In the genomic region with DNA sequence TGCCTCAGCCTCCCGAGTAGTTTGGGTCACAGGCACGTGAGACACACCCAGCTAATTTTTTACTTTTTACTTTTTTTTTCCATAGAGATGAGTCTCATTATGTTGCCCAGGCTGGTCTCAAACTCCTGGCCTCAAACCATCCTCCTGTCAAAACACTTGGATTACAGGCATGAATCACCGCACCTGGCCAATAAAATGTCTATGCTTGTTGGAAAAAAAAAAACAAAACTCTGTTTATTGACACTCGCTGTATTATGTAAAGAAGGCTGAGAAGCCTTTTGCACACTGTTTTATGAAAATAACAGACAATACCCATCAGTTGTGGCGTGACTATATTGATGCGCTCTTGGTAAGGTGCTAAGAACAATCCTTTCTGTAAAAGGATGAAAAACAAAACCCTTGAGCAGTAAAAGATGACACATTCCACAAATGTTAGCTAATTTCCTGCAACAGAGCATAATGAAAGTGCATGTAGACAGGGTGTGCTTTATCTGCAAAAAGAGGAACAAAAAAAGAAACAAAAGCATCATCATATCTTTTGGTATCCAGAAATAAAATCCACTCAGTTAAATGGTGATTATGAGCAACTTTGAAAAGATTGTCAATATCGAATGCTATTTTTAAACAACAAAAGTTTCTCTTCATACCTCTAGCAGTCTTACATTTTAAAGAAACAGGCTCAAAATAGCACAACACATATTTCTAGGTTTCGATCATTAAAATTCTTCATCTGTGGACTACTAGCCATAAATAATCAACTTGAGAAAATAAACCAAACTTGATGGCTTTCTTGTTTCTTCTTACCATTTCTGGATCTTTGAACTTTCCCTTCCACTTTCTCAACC, we compare ENCODE assay signal across 1 cellular context.
TF ChIP-seq lines count a peak whose summit lies in the region.

No MANE protein-coding gene starts in this region.

TF ChIP-seq in GM12878, 131 proteins besides CTCF, POLR2A, EP300 and RAD21 (continued from another document and continues in another):
- TF ChIP-seq, protein P1, sequence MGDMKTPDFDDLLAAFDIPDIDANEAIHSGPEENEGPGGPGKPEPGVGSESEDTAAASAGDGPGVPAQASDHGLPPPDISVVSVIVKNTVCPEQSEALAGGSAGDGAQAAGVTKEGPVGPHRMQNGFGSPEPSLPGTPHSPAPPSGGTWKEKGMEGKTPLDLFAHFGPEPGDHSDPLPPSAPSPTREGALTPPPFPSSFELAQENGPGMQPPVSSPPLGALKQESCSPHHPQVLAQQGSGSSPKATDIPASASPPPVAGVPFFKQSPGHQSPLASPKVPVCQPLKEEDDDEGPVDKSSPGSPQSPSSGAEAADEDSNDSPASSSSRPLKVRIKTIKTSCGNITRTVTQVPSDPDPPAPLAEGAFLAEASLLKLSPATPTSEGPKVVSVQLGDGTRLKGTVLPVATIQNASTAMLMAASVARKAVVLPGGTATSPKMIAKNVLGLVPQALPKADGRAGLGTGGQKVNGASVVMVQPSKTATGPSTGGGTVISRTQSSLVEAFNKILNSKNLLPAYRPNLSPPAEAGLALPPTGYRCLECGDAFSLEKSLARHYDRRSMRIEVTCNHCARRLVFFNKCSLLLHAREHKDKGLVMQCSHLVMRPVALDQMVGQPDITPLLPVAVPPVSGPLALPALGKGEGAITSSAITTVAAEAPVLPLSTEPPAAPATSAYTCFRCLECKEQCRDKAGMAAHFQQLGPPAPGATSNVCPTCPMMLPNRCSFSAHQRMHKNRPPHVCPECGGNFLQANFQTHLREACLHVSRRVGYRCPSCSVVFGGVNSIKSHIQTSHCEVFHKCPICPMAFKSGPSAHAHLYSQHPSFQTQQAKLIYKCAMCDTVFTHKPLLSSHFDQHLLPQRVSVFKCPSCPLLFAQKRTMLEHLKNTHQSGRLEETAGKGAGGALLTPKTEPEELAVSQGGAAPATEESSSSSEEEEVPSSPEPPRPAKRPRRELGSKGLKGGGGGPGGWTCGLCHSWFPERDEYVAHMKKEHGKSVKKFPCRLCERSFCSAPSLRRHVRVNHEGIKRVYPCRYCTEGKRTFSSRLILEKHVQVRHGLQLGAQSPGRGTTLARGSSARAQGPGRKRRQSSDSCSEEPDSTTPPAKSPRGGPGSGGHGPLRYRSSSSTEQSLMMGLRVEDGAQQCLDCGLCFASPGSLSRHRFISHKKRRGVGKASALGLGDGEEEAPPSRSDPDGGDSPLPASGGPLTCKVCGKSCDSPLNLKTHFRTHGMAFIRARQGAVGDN (IDR thresholded peaks at IDR 0.05) = peak; percentile 79
- TF ChIP-seq ATF2 (IDR thresholded peaks at IDR 0.05; ENCODE audit: low read length) = peak; percentile 98
- TF ChIP-seq ETV6 (conservative IDR thresholded peaks at IDR 0.05 in 1 of 2, IDR thresholded peaks at IDR 0.05 in 1 of 2; ENCODE audit: borderline replicate concordance in 1 of 2, low read depth in 1 of 2) = peak in 1 of 2 experiments; percentile 75; a peak in 2 of 4 replicates
- peak; percentile 73; the same call in 1 of the 2 replicates for TF ChIP-seq ZNF24 (IDR thresholded peaks at IDR 0.05)
- TF ChIP-seq, protein P2, sequence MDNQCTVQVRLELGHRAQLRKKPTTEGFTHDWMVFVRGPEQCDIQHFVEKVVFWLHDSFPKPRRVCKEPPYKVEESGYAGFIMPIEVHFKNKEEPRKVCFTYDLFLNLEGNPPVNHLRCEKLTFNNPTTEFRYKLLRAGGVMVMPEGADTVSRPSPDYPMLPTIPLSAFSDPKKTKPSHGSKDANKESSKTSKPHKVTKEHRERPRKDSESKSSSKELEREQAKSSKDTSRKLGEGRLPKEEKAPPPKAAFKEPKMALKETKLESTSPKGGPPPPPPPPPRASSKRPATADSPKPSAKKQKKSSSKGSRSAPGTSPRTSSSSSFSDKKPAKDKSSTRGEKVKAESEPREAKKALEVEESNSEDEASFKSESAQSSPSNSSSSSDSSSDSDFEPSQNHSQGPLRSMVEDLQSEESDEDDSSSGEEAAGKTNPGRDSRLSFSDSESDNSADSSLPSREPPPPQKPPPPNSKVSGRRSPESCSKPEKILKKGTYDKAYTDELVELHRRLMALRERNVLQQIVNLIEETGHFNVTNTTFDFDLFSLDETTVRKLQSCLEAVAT (IDR thresholded peaks at IDR 0.05) = peak; percentile 87
- TF ChIP-seq FOXM1 (IDR thresholded peaks at IDR 0.05; ENCODE audit: low read depth, low read length) = peak; percentile 94; the same call in 1 of the 2 replicates
- TF ChIP-seq CHD2 (IDR thresholded peaks at IDR 0.05; ENCODE audit: borderline replicate concordance, low read depth, low read length) = peak; percentile 65; the same call in 1 of the 2 replicates
- peak; percentile 33; the same call in 1 of the 2 replicates for TF ChIP-seq TAF1 (IDR thresholded peaks at IDR 0.05; ENCODE audit: borderline replicate concordance, low read depth, low read length)
- TF ChIP-seq SMAD5 (IDR thresholded peaks at IDR 0.05; ENCODE audit: low read depth) = no peak
- TF ChIP-seq, protein P3, sequence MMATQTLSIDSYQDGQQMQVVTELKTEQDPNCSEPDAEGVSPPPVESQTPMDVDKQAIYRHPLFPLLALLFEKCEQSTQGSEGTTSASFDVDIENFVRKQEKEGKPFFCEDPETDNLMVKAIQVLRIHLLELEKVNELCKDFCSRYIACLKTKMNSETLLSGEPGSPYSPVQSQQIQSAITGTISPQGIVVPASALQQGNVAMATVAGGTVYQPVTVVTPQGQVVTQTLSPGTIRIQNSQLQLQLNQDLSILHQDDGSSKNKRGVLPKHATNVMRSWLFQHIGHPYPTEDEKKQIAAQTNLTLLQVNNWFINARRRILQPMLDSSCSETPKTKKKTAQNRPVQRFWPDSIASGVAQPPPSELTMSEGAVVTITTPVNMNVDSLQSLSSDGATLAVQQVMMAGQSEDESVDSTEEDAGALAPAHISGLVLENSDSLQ (IDR thresholded peaks at IDR 0.05) = peak; percentile 38; the same call in 1 of the 2 replicates
- TF ChIP-seq CBFB (IDR thresholded peaks at IDR 0.05; ENCODE audit: low read depth) = 0 out of 2 replicates have a peak, but pooled peaks have one; percentile 10
- TF ChIP-seq, protein P4, sequence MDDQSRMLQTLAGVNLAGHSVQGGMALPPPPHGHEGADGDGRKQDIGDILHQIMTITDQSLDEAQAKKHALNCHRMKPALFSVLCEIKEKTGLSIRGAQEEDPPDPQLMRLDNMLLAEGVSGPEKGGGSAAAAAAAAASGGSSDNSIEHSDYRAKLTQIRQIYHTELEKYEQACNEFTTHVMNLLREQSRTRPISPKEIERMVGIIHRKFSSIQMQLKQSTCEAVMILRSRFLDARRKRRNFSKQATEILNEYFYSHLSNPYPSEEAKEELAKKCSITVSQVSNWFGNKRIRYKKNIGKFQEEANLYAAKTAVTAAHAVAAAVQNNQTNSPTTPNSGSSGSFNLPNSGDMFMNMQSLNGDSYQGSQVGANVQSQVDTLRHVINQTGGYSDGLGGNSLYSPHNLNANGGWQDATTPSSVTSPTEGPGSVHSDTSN (IDR thresholded peaks at IDR 0.05; ENCODE audit: insufficient replicate concordance, low read depth, low read length) = no peak
- 0 out of 2 replicates have a peak, but pooled peaks have one; percentile 58 for TF ChIP-seq BMI1 (IDR thresholded peaks at IDR 0.05; ENCODE audit: borderline replicate concordance)
- TF ChIP-seq, protein P5, sequence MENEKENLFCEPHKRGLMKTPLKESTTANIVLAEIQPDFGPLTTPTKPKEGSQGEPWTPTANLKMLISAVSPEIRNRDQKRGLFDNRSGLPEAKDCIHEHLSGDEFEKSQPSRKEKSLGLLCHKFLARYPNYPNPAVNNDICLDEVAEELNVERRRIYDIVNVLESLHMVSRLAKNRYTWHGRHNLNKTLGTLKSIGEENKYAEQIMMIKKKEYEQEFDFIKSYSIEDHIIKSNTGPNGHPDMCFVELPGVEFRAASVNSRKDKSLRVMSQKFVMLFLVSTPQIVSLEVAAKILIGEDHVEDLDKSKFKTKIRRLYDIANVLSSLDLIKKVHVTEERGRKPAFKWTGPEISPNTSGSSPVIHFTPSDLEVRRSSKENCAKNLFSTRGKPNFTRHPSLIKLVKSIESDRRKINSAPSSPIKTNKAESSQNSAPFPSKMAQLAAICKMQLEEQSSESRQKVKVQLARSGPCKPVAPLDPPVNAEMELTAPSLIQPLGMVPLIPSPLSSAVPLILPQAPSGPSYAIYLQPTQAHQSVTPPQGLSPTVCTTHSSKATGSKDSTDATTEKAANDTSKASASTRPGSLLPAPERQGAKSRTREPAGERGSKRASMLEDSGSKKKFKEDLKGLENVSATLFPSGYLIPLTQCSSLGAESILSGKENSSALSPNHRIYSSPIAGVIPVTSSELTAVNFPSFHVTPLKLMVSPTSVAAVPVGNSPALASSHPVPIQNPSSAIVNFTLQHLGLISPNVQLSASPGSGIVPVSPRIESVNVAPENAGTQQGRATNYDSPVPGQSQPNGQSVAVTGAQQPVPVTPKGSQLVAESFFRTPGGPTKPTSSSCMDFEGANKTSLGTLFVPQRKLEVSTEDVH (IDR thresholded peaks at IDR 0.05; ENCODE audit: low read depth, partially characterized antibody) = no peak
- 0 out of 2 replicates have a peak, but pooled peaks have one; percentile 60 for TF ChIP-seq SMARCA5 (IDR thresholded peaks at IDR 0.05)
- TF ChIP-seq PAX8 (IDR thresholded peaks at IDR 0.05) = no peak
- TF ChIP-seq SRF (IDR thresholded peaks at IDR 0.05; ENCODE audit: low read depth in 2 of 2, low read length in 2 of 2) = 0 out of 4 replicates have a peak, but pooled peaks of 1 of the 2 experiments have one; percentile 36
- no peak; the same call in 1 of the 2 replicates for TF ChIP-seq FOXK2 (IDR thresholded peaks at IDR 0.05)
- TF ChIP-seq, protein P6, sequence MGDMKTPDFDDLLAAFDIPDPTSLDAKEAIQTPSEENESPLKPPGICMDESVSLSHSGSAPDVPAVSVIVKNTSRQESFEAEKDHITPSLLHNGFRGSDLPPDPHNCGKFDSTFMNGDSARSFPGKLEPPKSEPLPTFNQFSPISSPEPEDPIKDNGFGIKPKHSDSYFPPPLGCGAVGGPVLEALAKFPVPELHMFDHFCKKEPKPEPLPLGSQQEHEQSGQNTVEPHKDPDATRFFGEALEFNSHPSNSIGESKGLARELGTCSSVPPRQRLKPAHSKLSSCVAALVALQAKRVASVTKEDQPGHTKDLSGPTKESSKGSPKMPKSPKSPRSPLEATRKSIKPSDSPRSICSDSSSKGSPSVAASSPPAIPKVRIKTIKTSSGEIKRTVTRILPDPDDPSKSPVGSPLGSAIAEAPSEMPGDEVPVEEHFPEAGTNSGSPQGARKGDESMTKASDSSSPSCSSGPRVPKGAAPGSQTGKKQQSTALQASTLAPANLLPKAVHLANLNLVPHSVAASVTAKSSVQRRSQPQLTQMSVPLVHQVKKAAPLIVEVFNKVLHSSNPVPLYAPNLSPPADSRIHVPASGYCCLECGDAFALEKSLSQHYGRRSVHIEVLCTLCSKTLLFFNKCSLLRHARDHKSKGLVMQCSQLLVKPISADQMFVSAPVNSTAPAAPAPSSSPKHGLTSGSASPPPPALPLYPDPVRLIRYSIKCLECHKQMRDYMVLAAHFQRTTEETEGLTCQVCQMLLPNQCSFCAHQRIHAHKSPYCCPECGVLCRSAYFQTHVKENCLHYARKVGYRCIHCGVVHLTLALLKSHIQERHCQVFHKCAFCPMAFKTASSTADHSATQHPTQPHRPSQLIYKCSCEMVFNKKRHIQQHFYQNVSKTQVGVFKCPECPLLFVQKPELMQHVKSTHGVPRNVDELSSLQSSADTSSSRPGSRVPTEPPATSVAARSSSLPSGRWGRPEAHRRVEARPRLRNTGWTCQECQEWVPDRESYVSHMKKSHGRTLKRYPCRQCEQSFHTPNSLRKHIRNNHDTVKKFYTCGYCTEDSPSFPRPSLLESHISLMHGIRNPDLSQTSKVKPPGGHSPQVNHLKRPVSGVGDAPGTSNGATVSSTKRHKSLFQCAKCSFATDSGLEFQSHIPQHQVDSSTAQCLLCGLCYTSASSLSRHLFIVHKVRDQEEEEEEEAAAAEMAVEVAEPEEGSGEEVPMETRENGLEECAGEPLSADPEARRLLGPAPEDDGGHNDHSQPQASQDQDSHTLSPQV (IDR thresholded peaks at IDR 0.05) = peak; percentile 44; the same call in 1 of the 2 replicates
- TF ChIP-seq ZSCAN29 (IDR thresholded peaks at IDR 0.05) = no peak
- 0 out of 2 replicates have a peak, but pooled peaks have one; percentile 15 for TF ChIP-seq MXI1 (IDR thresholded peaks at IDR 0.05; ENCODE audit: low read depth, low read length)
- TF ChIP-seq STAT3 (IDR thresholded peaks at IDR 0.05; ENCODE audit: low read depth, low read length) = peak; percentile 76
- peak; percentile 70 for TF ChIP-seq JUND (IDR thresholded peaks at IDR 0.05; ENCODE audit: low read depth, low read length)
- TF ChIP-seq PAX5 (IDR thresholded peaks at IDR 0.05; ENCODE audit: borderline replicate concordance, low read depth, low read length) = peak; percentile 49; the same call in 1 of the 2 replicates
- no peak for TF ChIP-seq ZNF274 (IDR thresholded peaks at IDR 0.05; ENCODE audit: insufficient read depth, insufficient read length)
- no peak for TF ChIP-seq PRDM15 (CRISPR knock-in tag; IDR thresholded peaks at IDR 0.05)
- TF ChIP-seq ZBED1 (IDR thresholded peaks at IDR 0.05; ENCODE audit: borderline replicate concordance) = peak; percentile 99
- peak; percentile 90 for TF ChIP-seq CREM (IDR thresholded peaks at IDR 0.05; ENCODE audit: low read depth)
- peak; percentile 96 for TF ChIP-seq MEF2A (IDR thresholded peaks at IDR 0.05; ENCODE audit: insufficient read depth, low read depth, low read length)
- TF ChIP-seq POLR2AphosphoS2 (IDR thresholded peaks at IDR 0.05; ENCODE audit: low read depth, low read length) = no peak
